In genomic region chr4:7029212-7029611, GRCh38 we compare ENCODE assay signal across 16 cellular contexts. TPM values are rescaled to one million over a fixed set of nuclear protein-coding genes. Genes with fewer than 3 reads are reported as not detected.
A peak's percentile ranks its signal among the peaks of the same experiment; 100 is the strongest.
DNase-seq lines count a peak whose midpoint lies in the region; ATAC-seq, FAIRE-seq and TF ChIP-seq lines count a peak whose summit lies in the region.
"Had no signal": no experiment of that assay in that cellular context is flagged by ENCODE, and none has a peak within 500 bp of the region (broad histone marks: within the 10 kb centered on the region; RNA-seq: fewer than 3 reads in every experiment).

No MANE protein-coding gene starts in this region.

- TF ChIP-seq EP300 in A549 (IDR thresholded peaks at IDR 0.05): no peak

- FAIRE-seq in A549 (lab: Jason Lieb, UNC): no peak
- FAIRE-seq: D721Med, GM12892 had no signal

- H3K9me3 Mint-ChIP-seq in immature natural killer cell: no peaks in the 10 kb centered on the region
- H3K9me3 Mint-ChIP-seq: CD8-positive, alpha-beta memory T cell; HFFc6 had no signal

- TF ChIP-seq RAD21 in A549 (conservative IDR thresholded peaks at IDR 0.05 in 1 of 2, IDR thresholded peaks at IDR 0.05 in 1 of 2): no peak

- peak overlapping the region; percentile 61 for H3K27ac Mint-ChIP-seq in T-helper 17 cell
- H3K27ac Mint-ChIP-seq in immature natural killer cell: no peak overlapping the region

- ATAC-seq in A549 (no peak), T-helper 17 cell (no peak), left lobe of liver (peak; percentile 80), GM21381 (IDR thresholded peaks at IDR 0.05; ENCODE audit: unreplicated experiment) (no peak)

- 94% methylated on average over 10 of the region's 12 CpGs for WGBS in A549 (ENCODE audit: missing lambda C conversion rate)

- no peaks in the 10 kb centered on the region for H3K27me3 Mint-ChIP-seq in T-helper 17 cell
- H3K27me3 Mint-ChIP-seq in immature natural killer cell (ENCODE audit: low read depth in 3 of 3): peaks cover 2 to 13% (median 4%) of the 10 kb centered on the region in 3 donors
- H3K27me3 Mint-ChIP-seq: CD8-positive, alpha-beta memory T cell had no signal

- peaks cover 12% of the 10 kb centered on the region for H3K36me3 Mint-ChIP-seq in T-helper 17 cell (ENCODE audit: low read depth)
- peaks cover 7 to 27% (median 23%) of the 10 kb centered on the region in 3 donors for H3K36me3 Mint-ChIP-seq in immature natural killer cell

- H3K4me3 ChIP-seq in A549: no peak overlapping the region

- H3K4me1 ChIP-seq in A549: peaks cover 27% of the 10 kb centered on the region

- no peak for DNase-seq in A549 (ENCODE audit: low read depth in 1 of 2, low spot score in 1 of 2)
- no peak for DNase-seq in T-helper 17 cell
- DNase-seq in left lobe of liver (ENCODE audit: low spot score): peak; percentile 89
- peak; percentile 15 for DNase-seq in renal cortical epithelial cell (ENCODE audit: low read depth)
- no peak for DNase-seq in immature natural killer cell
- no peak for DNase-seq in NK-92 treated with Interleukin-12 subunit alpha and Interleukin-12 subunit beta, amount 100 ng/mL, for 24 hours (lab: John Stamatoyannopoulos, UW)
- DNase-seq: CD8-positive, alpha-beta memory T cell; HFFc6; KG1; NCI-H1105 treated with DMSO at 0.1 percent for 48 hours; NCI-H1694; NCI-H2081 treated with DMSO at 0.1 percent for 48 hours; OCI-M1 had no signal

- peaks cover 8% of the 10 kb centered on the region for H3K4me1 Mint-ChIP-seq in T-helper 17 cell
- H3K4me1 Mint-ChIP-seq in immature natural killer cell: no peaks in the 10 kb centered on the region
- H3K4me1 Mint-ChIP-seq: CD8-positive, alpha-beta memory T cell had no signal

- CTCF ChIA-PET in A549 (lab: Yijun Ruan, JAX): interaction anchor here (3.8 kb wide), 1 partner anchor 42 kb away, joined by 15 read pairs; no protein-coding TSS in a partner anchor

- H3K4me3 Mint-ChIP-seq in T-helper 17 cell (no peak overlapping the region), immature natural killer cell (no peak overlapping the region)
- H3K4me3 Mint-ChIP-seq: HFFc6 had no signal

- peak overlapping the region in 1 of 2 experiments; percentile 53; a peak in 2 of 6 replicates for H3K27ac ChIP-seq in A549

- H3K4me2 ChIP-seq in A549: peak overlapping the region; percentile 33; the same call in 1 of the 3 replicates

- POLR2A ChIA-PET in A549 (lab: Yijun Ruan, JAX): no interaction called here

- TF ChIP-seq CTCF in A549 (IDR thresholded peaks at IDR 0.05): no peak

- H3K9me3 ChIP-seq in A549: no peaks in the 10 kb centered on the region
- no peaks in the 10 kb centered on the region for H3K9me3 ChIP-seq in T-helper 17 cell (ENCODE audit: control insufficient read depth, low read length, poor library complexity, severe bottlenecking)

- no peak for TF ChIP-seq POLR2A in A549 (IDR thresholded peaks at IDR 0.05; ENCODE audit: low read length)

TF ChIP-seq in A549, 52 proteins besides CTCF, POLR2A, EP300 and RAD21:
- TF ChIP-seq CBX2 (IDR thresholded peaks at IDR 0.05; ENCODE audit: borderline replicate concordance, low read depth) (no peak), CBX8 (IDR thresholded peaks at IDR 0.05) (no peak), RFX5 (IDR thresholded peaks at IDR 0.05) (no peak), HDAC2 (IDR thresholded peaks at IDR 0.05) (no peak), ZFP36 (IDR thresholded peaks at IDR 0.05; ENCODE audit: borderline replicate concordance, partially characterized antibody) (no peak), MYC (IDR thresholded peaks at IDR 0.05; ENCODE audit: borderline replicate concordance, low read length) (no peak), ZSCAN20 (CRISPR knock-in tag; IDR thresholded peaks at IDR 0.05) (no peak), NFE2L2 (conservative IDR thresholded peaks at IDR 0.05; ENCODE audit: low read length) (no peak), ELK1 (IDR thresholded peaks at IDR 0.05; ENCODE audit: low read depth, low read length) (no peak)

RNA-seq across cellular contexts. Expression of gene TADA2B, which starts 14.0 kb away (rescaled TPM):
- polyA plus RNA-seq in A549 (2011; rRNA removed) (6.0 and 6.7 TPM in 2 replicates), A549 (2017; fragmentation: RNase III; extraction: RNeasy Plus Mini Kit Qiagen cat#74134 plus additional on column Dnase treatment) (10.1 to 11.3 TPM (median 10.8 TPM) in 3 replicates), immature natural killer cell (1 to 10 TPM; 2.1 to 3.9 (median 3.0) TPM)
- 6.1 and 7.6 TPM in 2 replicates for polyA plus RNA-seq in A549 (2012; cell fraction: cytosol; rRNA removed)
- polyA plus RNA-seq in A549 (2012; cell fraction: nucleus; rRNA removed): 8.1 and 10.8 TPM in 2 replicates
- 5.1 and 6.1 TPM in 2 replicates for polyA minus RNA-seq in A549 (2011; rRNA and poly(A)+ RNA removed)
- total RNA-seq in T-helper 17 cell (10 to 100 TPM; 31.8 to 40.9 TPM), left lobe of liver (18.6 TPM), renal cortical epithelial cell (9.6 and 31.4 TPM in 2 replicates)

RNA-seq across cellular contexts. Expression of gene GRPEL1, which starts 38.7 kb away (rescaled TPM):
- polyA plus RNA-seq in A549 (2011; rRNA removed) (50.9 and 72.0 TPM in 2 replicates), A549 (2017; fragmentation: RNase III; extraction: RNeasy Plus Mini Kit Qiagen cat#74134 plus additional on column Dnase treatment) (45.5 to 57.6 TPM (median 46.2 TPM) in 3 replicates), immature natural killer cell (10 to 100 TPM; 40.4 to 58.9 (median 41.8) TPM)
- polyA plus RNA-seq in A549 (2012; cell fraction: cytosol; rRNA removed): 32.5 and 40.2 TPM in 2 replicates
- 14.1 and 17.2 TPM in 2 replicates for polyA plus RNA-seq in A549 (2012; cell fraction: nucleus; rRNA removed)
- 21.4 and 24.1 TPM in 2 replicates for polyA minus RNA-seq in A549 (2011; rRNA and poly(A)+ RNA removed)
- total RNA-seq in T-helper 17 cell (10 to 100 TPM; 45.8 to 47.1 TPM), left lobe of liver (37.3 TPM), renal cortical epithelial cell (39.9 and 42.2 TPM in 2 replicates)

Comparison
In these comparisons a context has a peak if more than half of its experiments do, and no peak if none do; other contexts are left out.
1. DNase-seq: peak in left lobe of liver (single experiment) and renal cortical epithelial cell (single experiment); none in A549 (0 of 2), T-helper 17 cell (0 of 3), immature natural killer cell (0 of 3) and NK-92 treated with Interleukin-12 subunit alpha and Interleukin-12 subunit beta, amount 100 ng/mL, for 24 hours (single experiment).